Comparison of ENCODE assay signal across 8 cellular contexts in the genomic region with DNA sequence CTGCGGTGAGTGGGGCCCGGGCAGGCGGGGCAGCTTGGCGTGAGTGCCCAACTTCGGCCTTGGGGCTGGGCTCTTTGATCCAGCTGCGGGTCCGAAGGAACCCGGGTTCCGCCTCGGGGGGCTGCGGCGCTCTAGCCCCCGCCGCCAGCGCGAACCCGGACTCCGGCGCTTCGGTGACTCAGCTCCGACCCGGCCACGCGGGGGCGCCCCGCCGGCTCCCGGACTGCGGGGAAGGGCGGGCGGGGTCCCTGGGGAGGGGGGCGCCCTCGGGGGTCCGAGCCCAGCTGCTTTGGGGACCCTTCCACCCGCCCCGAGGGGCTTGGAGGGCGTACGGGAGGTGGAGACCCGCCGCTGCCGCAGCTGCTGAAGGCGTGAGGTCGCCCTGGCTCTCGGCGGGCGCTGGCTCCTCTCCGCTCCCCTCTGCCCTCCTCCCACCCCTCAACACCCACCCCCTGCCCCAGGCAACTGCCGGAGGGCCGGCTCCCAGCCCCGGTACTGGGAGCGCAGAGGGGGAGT. TPM values are rescaled to one million over a fixed set of nuclear protein-coding genes. Genes with fewer than 3 reads are reported as not detected.
A peak's percentile ranks its signal among the peaks of the same experiment; 100 is the strongest.
DNase-seq lines count a peak whose midpoint lies in the region; ATAC-seq and TF ChIP-seq lines count a peak whose summit lies in the region.

No MANE protein-coding gene starts in this region.

- H3K27me3 ChIP-seq in ACC112 (ENCODE audit: insufficient read depth, low read length) (no peaks in the 10 kb centered on the region), neuronal stem cell (ENCODE audit: control insufficient read depth in 3 of 3, insufficient read depth in 3 of 3, low read depth in 1 of 3, low read length in 3 of 3) (peaks cover 0 to 13% (median 0%) of the 10 kb centered on the region in 3 experiments), upper lobe of right lung (no peaks in the 10 kb centered on the region)

- H3K4ac ChIP-seq in neuronal stem cell (ENCODE audit: low read length) = no peak overlapping the region

- H2AK5ac ChIP-seq in neuronal stem cell (ENCODE audit: low read depth, low read length) = no peak overlapping the region

- H2BK5ac ChIP-seq in neuronal stem cell (ENCODE audit: low read length) = no peak overlapping the region

- H4K8ac ChIP-seq in neuronal stem cell (ENCODE audit: low read depth, low read length) = no peak overlapping the region

- TF ChIP-seq CTCF in fibroblast of villous mesenchyme (IDR thresholded peaks at IDR 0.05; ENCODE audit: insufficient read depth, low read depth, low read length) (peak; percentile 41), upper lobe of right lung (IDR thresholded peaks at IDR 0.05) (peak; percentile 70)

- peak overlapping the region; percentile 96 for H3K18ac ChIP-seq in neuronal stem cell (ENCODE audit: low read length)

- H3K36me3 ChIP-seq in ACC112 (ENCODE audit: insufficient read depth, low read length) (no peaks in the 10 kb centered on the region), neuronal stem cell (replicated peaks in 1 of 2; ENCODE audit: control insufficient read depth in 2 of 2, insufficient read depth in 2 of 2, low read length in 2 of 2) (peaks cover 0 to 19% of the 10 kb centered on the region in 2 donors), upper lobe of right lung (no peaks in the 10 kb centered on the region)

- peak overlapping the region; percentile 59 for H3K23ac ChIP-seq in neuronal stem cell (ENCODE audit: low read depth, low read length, poor library complexity)

- DNase-seq in NAMALWA (ENCODE audit: low spot score) = peak; percentile 61
- peak; percentile 47 for DNase-seq in activated T-cell treated with anti-CD3 and anti-CD28 coated beads, Interleukin-2, amount 50 U/mL, for 4 hours
- no peak for DNase-seq in fibroblast of villous mesenchyme (ENCODE audit: low read depth)
- DNase-seq in neuronal stem cell (ENCODE audit: low spot score) = no peak
- peak; percentile 84 for DNase-seq in upper lobe of right lung

- no peak overlapping the region for H3K4me3 Mint-ChIP-seq in activated T-cell treated with anti-CD3 and anti-CD28 coated beads, Interleukin-2, amount 50 U/mL, for 4 hours

- H3K14ac ChIP-seq in neuronal stem cell (ENCODE audit: low read length) = no peak overlapping the region

- no CpG with 5 or more reads among the region's 51 CpGs for WGBS in neuronal stem cell (ENCODE audit: extremely low coverage in 2 of 2, insufficient read length in 2 of 2, insufficient replicate concordance in 1 of 2), 2 donors

- H2BK120ac ChIP-seq in neuronal stem cell (ENCODE audit: low read depth, low read length) = peak overlapping the region; percentile 32

- H3K4me1 ChIP-seq in ACC112 (ENCODE audit: control insufficient read depth, insufficient read depth, low read length, unreplicated experiment) = peaks cover 11% of the 10 kb centered on the region
- peaks cover 8 to 19% of the 10 kb centered on the region in 2 donors for H3K4me1 ChIP-seq in neuronal stem cell (ENCODE audit: control insufficient read depth in 2 of 2, insufficient read depth in 1 of 2, low read depth in 1 of 2, low read length in 2 of 2)
- H3K4me1 ChIP-seq in upper lobe of right lung = peaks cover 31% of the 10 kb centered on the region

- H3K79me2 ChIP-seq in ACC112 (ENCODE audit: control insufficient read depth, insufficient read depth, low read length, unreplicated experiment) = no peaks in the 10 kb centered on the region

- H3K36me3 Mint-ChIP-seq in activated T-cell treated with anti-CD3 and anti-CD28 coated beads, Interleukin-2, amount 50 U/mL, for 4 hours (ENCODE audit: insufficient read depth) = no peaks in the 10 kb centered on the region

- H3K4me2 ChIP-seq in neuronal stem cell (ENCODE audit: insufficient read depth, low read length, poor library complexity, severe bottlenecking) = peak overlapping the region; percentile 69

- peaks cover 7% of the 10 kb centered on the region for H3K4me1 Mint-ChIP-seq in activated T-cell treated with anti-CD3 and anti-CD28 coated beads, Interleukin-2, amount 50 U/mL, for 4 hours (ENCODE audit: low read depth)

- peak overlapping the region; percentile 77 for H2AFZ ChIP-seq in ACC112 (ENCODE audit: low read length, unreplicated experiment)
- H2AFZ ChIP-seq in neuronal stem cell (ENCODE audit: low read length) = peak overlapping the region; percentile 99

- peak overlapping the region; percentile 93 for H3K9ac ChIP-seq in neuronal stem cell (ENCODE audit: low read depth, low read length, poor library complexity)

- H2BK12ac ChIP-seq in neuronal stem cell (ENCODE audit: low read length) = no peak overlapping the region

- peak overlapping the region; percentile 86 for H3K4me3 ChIP-seq in ACC112 (ENCODE audit: low read depth, low read length)
- peak overlapping the region; percentile 68 for H3K4me3 ChIP-seq in fibroblast of villous mesenchyme (ENCODE audit: low read depth, low read length)
- H3K4me3 ChIP-seq in neuronal stem cell (ENCODE audit: low read length in 2 of 2) = peak overlapping the region; percentile 78 to 95
- peak overlapping the region; percentile 81 for H3K4me3 ChIP-seq in upper lobe of right lung

- no peak overlapping the region for H4K91ac ChIP-seq in neuronal stem cell (ENCODE audit: low read depth, low read length, poor library complexity)

- peaks cover 0 to 3% of the 10 kb centered on the region in 2 donors for H3K9me3 ChIP-seq in neuronal stem cell (replicated peaks in 1 of 2; ENCODE audit: control insufficient read depth in 2 of 2, insufficient read depth in 1 of 2, low read depth in 1 of 2, low read length in 2 of 2)
- no peaks in the 10 kb centered on the region for H3K9me3 ChIP-seq in upper lobe of right lung

- ATAC-seq in GM19025 (IDR thresholded peaks at IDR 0.05; ENCODE audit: low read depth, unreplicated experiment) (peak; percentile 37), upper lobe of right lung (peak; percentile 65), HG02571 (IDR thresholded peaks at IDR 0.05; ENCODE audit: unreplicated experiment) (no peak)
- peak; percentile 75 to 78 for ATAC-seq in activated T-cell treated with anti-CD3 and anti-CD28 coated beads, Interleukin-2, amount 50 U/mL, for 4 hours

- no peak overlapping the region for H2BK15ac ChIP-seq in neuronal stem cell (ENCODE audit: low read length)

- no peak overlapping the region for H3K27ac ChIP-seq in ACC112 (ENCODE audit: low read depth, low read length)
- no peak overlapping the region for H3K27ac ChIP-seq in neuronal stem cell (replicated peaks; ENCODE audit: low read length)
- H3K27ac ChIP-seq in upper lobe of right lung = peak overlapping the region; percentile 83

- H3K27me3 Mint-ChIP-seq in activated T-cell treated with anti-CD3 and anti-CD28 coated beads, Interleukin-2, amount 50 U/mL, for 4 hours (ENCODE audit: low read depth) = peaks cover 11% of the 10 kb centered on the region

- H3K79me1 ChIP-seq in neuronal stem cell (ENCODE audit: low read depth, low read length) = no peaks in the 10 kb centered on the region

- intact Hi-C loops in upper lobe of right lung (cut with DNase I) = no loop called here

- H3K9me3 Mint-ChIP-seq in activated T-cell treated with anti-CD3 and anti-CD28 coated beads, Interleukin-2, amount 50 U/mL, for 4 hours = no peaks in the 10 kb centered on the region

RNA-seq across cellular contexts. Expression of a gene that starts 0.5 kb away (rescaled TPM):
- 1 to 10 TPM; 2.4 to 4.0 (median 2.9) TPM for total RNA-seq in activated T-cell treated with anti-CD3 and anti-CD28 coated beads, Interleukin-2, amount 50 U/mL, for 4 hours
- total RNA-seq in fibroblast of villous mesenchyme (23.2 and 24.2 TPM in 2 replicates), upper lobe of right lung (64.5 TPM)
- polyA plus RNA-seq in neuronal stem cell (2013, experiment 1 of 2) = 60.5 TPM
- polyA plus RNA-seq in neuronal stem cell (2013, experiment 2 of 2) = 61.7 TPM

Comparison
In these comparisons a context has a peak if more than half of its experiments do, and no peak if none do; other contexts are left out.
1. DNase-seq: peak in NAMALWA (single experiment), activated T-cell treated with anti-CD3 and anti-CD28 coated beads, Interleukin-2, amount 50 U/mL, for 4 hours (single experiment) and upper lobe of right lung (single experiment); none in fibroblast of villous mesenchyme (single experiment) and neuronal stem cell (single experiment).
2. Peak in every context shown above with its lines, with median percentiles within 50 percentile points of each other: H3K4me3 ChIP-seq.